In the genomic region with DNA sequence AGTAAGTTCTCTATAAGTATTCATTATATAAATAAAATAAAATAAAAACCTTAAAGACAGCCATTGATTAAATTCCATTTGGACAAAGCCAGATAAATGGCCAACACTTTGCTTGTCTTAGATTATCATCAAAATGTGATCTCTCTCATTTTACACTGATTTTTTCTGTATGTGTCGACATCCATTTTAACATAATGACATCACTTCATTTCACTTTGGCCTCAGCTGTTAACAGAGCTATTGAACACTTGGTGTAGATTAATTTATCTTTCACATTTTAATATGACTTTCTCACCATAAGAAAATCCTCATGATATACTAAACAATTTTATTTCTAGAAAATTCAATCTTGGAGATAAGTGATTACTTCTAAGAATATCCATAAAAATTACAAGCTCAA, we compare ENCODE assay signal across 7 cellular contexts.
"Had no signal": no experiment of that assay in that cellular context is flagged by ENCODE, and none has a peak within 500 bp of the region (broad histone marks: within the 10 kb centered on the region; RNA-seq: fewer than 3 reads in every experiment).

No MANE protein-coding gene starts in this region.

- H3K4me3 ChIP-seq: K562 had no signal

- FAIRE-seq: HTR-8/SVneo, K562 had no signal

- DNase-seq: IMR-90, KBM-7, KG1 had no signal

- ATAC-seq: K562 had no signal

- H3K27ac ChIP-seq: HL-60, KMS-11 had no signal

- H3K9ac ChIP-seq: KMS-11 had no signal

- H3K4me2 ChIP-seq: KMS-11 had no signal
